1 cellular context compared by ENCODE assay signal in genomic region chr19:47697863-47698609, GRCh38.
TF ChIP-seq lines count a peak whose summit lies in the region.

No MANE protein-coding gene starts in this region.

TF ChIP-seq in HepG2, 621 proteins besides CTCF, POLR2A, EP300 and RAD21 (continued from another document and continues in another):
- TF ChIP-seq MXD3 (CRISPR knock-in tag; IDR thresholded peaks at IDR 0.05): no peak
- no peak for TF ChIP-seq EEA1 (CRISPR knock-in tag; IDR thresholded peaks at IDR 0.05; ENCODE audit: borderline replicate concordance)
- TF ChIP-seq TSC22D2 (CRISPR knock-in tag; IDR thresholded peaks at IDR 0.05; ENCODE audit: borderline replicate concordance): 0 out of 2 replicates have a peak, but pooled peaks have one; percentile 45
- TF ChIP-seq SP4 (CRISPR knock-in tag; IDR thresholded peaks at IDR 0.05): no peak
- no peak for TF ChIP-seq FOSL2 (CRISPR knock-in tag; IDR thresholded peaks at IDR 0.05)
- no peak for TF ChIP-seq ZNF563 (CRISPR knock-in tag; IDR thresholded peaks at IDR 0.05)
- TF ChIP-seq MBNL3 (CRISPR knock-in tag; conservative IDR thresholded peaks at IDR 0.05): no peak
- TF ChIP-seq FIP1L1 (IDR thresholded peaks at IDR 0.05; ENCODE audit: borderline replicate concordance, insufficient read depth, low read depth, low read length): no peak
- no peak for TF ChIP-seq ZHX1 (CRISPR knock-in tag; IDR thresholded peaks at IDR 0.05; ENCODE audit: low read depth)
- no peak for TF ChIP-seq ZSCAN29 (CRISPR knock-in tag; conservative IDR thresholded peaks at IDR 0.05)
- no peak for TF ChIP-seq SMYD3 (CRISPR knock-in tag; IDR thresholded peaks at IDR 0.05)
- TF ChIP-seq HNF4A (CRISPR knock-in tag; IDR thresholded peaks at IDR 0.05): no peak
- TF ChIP-seq TBX2 (CRISPR knock-in tag; IDR thresholded peaks at IDR 0.05; ENCODE audit: borderline replicate concordance): no peak; the same call in 1 of the 2 replicates
- no peak for TF ChIP-seq ESRRA (CRISPR knock-in tag; IDR thresholded peaks at IDR 0.05; ENCODE audit: low read depth)
- no peak for TF ChIP-seq TMF1 (CRISPR knock-in tag; IDR thresholded peaks at IDR 0.05; ENCODE audit: low read depth)
- TF ChIP-seq ZNF343 (CRISPR knock-in tag; IDR thresholded peaks at IDR 0.05): no peak
- TF ChIP-seq ZNF280D (CRISPR knock-in tag; IDR thresholded peaks at IDR 0.05): no peak
- no peak for TF ChIP-seq ARHGAP35 (CRISPR knock-in tag; IDR thresholded peaks at IDR 0.05; ENCODE audit: borderline replicate concordance)
- TF ChIP-seq ZNF235 (CRISPR knock-in tag; IDR thresholded peaks at IDR 0.05; ENCODE audit: borderline replicate concordance): no peak
- no peak for TF ChIP-seq ZBTB4 (CRISPR knock-in tag; IDR thresholded peaks at IDR 0.05; ENCODE audit: borderline replicate concordance)
- no peak for TF ChIP-seq ZNF597 (CRISPR knock-in tag; IDR thresholded peaks at IDR 0.05)
- no peak for TF ChIP-seq SMAD9 (CRISPR knock-in tag; IDR thresholded peaks at IDR 0.05)
- peak; percentile 90 for TF ChIP-seq XRCC5 (optimal IDR thresholded peaks at IDR 0.05; ENCODE audit: low read length)
- TF ChIP-seq HNRNPUL1 (IDR thresholded peaks at IDR 0.05; ENCODE audit: low read depth, low read length): no peak
- no peak for TF ChIP-seq ZNF503 (CRISPR knock-in tag; IDR thresholded peaks at IDR 0.05)
- TF ChIP-seq FOSL1 (CRISPR knock-in tag; IDR thresholded peaks at IDR 0.05; ENCODE audit: borderline replicate concordance): no peak
- TF ChIP-seq ZNF891 (CRISPR knock-in tag; IDR thresholded peaks at IDR 0.05): no peak
- TF ChIP-seq HOXA3 (CRISPR knock-in tag; IDR thresholded peaks at IDR 0.05): no peak
- peak; percentile 87 for TF ChIP-seq ZNF335 (CRISPR knock-in tag; IDR thresholded peaks at IDR 0.05)
- TF ChIP-seq MIXL1 (CRISPR knock-in tag; IDR thresholded peaks at IDR 0.05): no peak
- no peak for TF ChIP-seq ZNF703 (CRISPR knock-in tag; IDR thresholded peaks at IDR 0.05; ENCODE audit: borderline replicate concordance)
- TF ChIP-seq TEF (CRISPR knock-in tag; IDR thresholded peaks at IDR 0.05): no peak
- 0 out of 2 replicates have a peak, but pooled peaks have one; percentile 24 for TF ChIP-seq TFDP2 (CRISPR knock-in tag; IDR thresholded peaks at IDR 0.05)
- no peak for TF ChIP-seq ZNF547 (CRISPR knock-in tag; IDR thresholded peaks at IDR 0.05)
- TF ChIP-seq JUN (CRISPR knock-in tag; IDR thresholded peaks at IDR 0.05): no peak
- TF ChIP-seq GTF3A (CRISPR knock-in tag; conservative IDR thresholded peaks at IDR 0.05): no peak
- TF ChIP-seq ZNF414 (CRISPR knock-in tag; IDR thresholded peaks at IDR 0.05): no peak
- TF ChIP-seq AHDC1 (CRISPR knock-in tag; IDR thresholded peaks at IDR 0.05; ENCODE audit: borderline replicate concordance): no peak
